In the genomic region with DNA sequence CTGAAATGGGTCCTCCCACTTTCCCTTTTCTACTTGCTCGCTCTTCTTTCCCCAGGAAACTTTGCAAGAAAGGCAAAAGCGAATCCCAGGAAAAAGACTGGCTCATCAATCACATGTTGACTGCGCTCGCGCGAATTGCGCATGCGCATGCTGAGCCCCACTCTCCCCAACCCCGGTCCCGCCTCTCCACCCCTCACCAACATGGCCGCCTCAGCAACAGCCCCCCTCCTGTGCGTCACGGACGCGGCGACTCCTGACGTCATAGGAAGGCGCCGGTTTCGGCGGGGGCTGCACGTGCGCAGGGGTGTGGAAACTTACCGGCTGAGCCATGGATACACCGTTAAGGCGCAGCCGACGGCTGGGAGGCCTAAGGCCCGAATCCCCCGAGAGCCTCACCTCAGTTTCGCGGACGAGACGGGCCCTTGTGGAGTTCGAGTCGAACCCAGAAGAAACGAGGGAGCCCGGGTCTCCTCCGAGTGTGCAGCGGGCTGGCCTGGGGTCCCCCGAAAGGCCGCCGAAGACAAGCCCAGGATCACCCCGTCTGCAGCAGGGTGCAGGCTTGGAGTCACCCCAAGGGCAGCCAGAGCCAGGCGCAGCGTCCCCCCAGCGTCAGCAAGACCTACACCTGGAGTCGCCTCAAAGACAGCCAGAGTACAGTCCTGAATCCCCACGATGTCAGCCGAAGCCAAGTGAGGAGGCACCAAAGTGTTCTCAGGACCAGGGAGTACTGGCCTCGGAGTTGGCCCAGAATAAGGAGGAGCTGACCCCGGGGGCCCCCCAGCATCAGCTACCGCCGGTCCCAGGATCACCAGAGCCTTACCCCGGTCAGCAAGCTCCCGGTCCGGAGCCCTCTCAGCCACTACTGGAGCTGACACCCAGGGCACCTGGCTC, we compare ENCODE assay signal across 8 cellular contexts. TPM values are rescaled to one million over a fixed set of nuclear protein-coding genes. Genes with fewer than 3 reads are reported as not detected.
DNase-seq lines count a peak whose midpoint lies in the region; FAIRE-seq and TF ChIP-seq lines count a peak whose summit lies in the region.

A gene with protein sequence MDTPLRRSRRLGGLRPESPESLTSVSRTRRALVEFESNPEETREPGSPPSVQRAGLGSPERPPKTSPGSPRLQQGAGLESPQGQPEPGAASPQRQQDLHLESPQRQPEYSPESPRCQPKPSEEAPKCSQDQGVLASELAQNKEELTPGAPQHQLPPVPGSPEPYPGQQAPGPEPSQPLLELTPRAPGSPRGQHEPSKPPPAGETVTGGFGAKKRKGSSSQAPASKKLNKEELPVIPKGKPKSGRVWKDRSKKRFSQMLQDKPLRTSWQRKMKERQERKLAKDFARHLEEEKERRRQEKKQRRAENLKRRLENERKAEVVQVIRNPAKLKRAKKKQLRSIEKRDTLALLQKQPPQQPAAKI (plus strand): TSS at position 317 of the 891 bp plus-strand sequence. CDS start 12 bp downstream, at position 329.

- H3K27me3 ChIP-seq in Loucy (ENCODE audit: insufficient read depth, low read length, poor library complexity, severe bottlenecking): no peaks in the 10 kb centered on the region
- H3K27me3 ChIP-seq in SJCRH30: no peaks in the 10 kb centered on the region

- H3K9me3 ChIP-seq in Loucy (ENCODE audit: insufficient read depth, low read depth, low read length): no peaks in the 10 kb centered on the region
- no peaks in the 10 kb centered on the region for H3K9me3 ChIP-seq in SJCRH30 (replicated peaks)

- H3K79me2 ChIP-seq in Loucy (ENCODE audit: insufficient read depth, low read length): peaks cover 44% of the 10 kb centered on the region

- DNase-seq in ELR (ENCODE audit: low read depth): peak; percentile 95
- peak; percentile 96 for DNase-seq in H54 (ENCODE audit: insufficient read length, low spot score)
- DNase-seq in SJCRH30: peak; percentile 95 to 96
- DNase-seq in activated gamma-delta T cell treated with Interleukin-2 at 50 U/mL for 16 hours: peak; percentile 97
- DNase-seq in fibroblast of villous mesenchyme (ENCODE audit: low read depth): peak; percentile 97
- DNase-seq in nephron progenitor cell: peak; percentile 99

- peak within 1 kb of the TSS; percentile 83 for H2AFZ ChIP-seq in Loucy (ENCODE audit: low read length)

- H3K9me2 ChIP-seq in Loucy (replicated peaks; ENCODE audit: low read depth, low read length): no peaks in the 10 kb centered on the region

- H3F3A ChIP-seq in Loucy (ENCODE audit: low read depth): no peaks in the 10 kb centered on the region

- TF ChIP-seq POLR2A in H54 (IDR thresholded peaks at IDR 0.05; ENCODE audit: low read depth, low read length): peak; percentile 79

- peak within 1 kb of the TSS; percentile 85 for H3K9ac ChIP-seq in Loucy (ENCODE audit: low read depth, low read length, poor library complexity, severe bottlenecking)

- peak within 1 kb of the TSS; percentile 91 for H3K4me3 Mint-ChIP-seq in nephron progenitor cell
- H3K4me3 Mint-ChIP-seq in stimulated activated naive CD8-positive, alpha-beta T cell treated with anti-CD3 and anti-CD28 coated beads, Interleukin-15, Interleukin-2, amounts not matched to agents 100 ng/mL and 50 ng/mL, for 24 hours: peak within 1 kb of the TSS; percentile 97

- FAIRE-seq in H54 (lab: Jason Lieb, UNC): no peak

- peaks cover 55% of the 10 kb centered on the region for H3K4me1 ChIP-seq in Loucy (ENCODE audit: insufficient read depth, low read length, poor library complexity, severe bottlenecking)
- peaks cover 22% of the 10 kb centered on the region for H3K4me1 ChIP-seq in SJCRH30

- no peaks in the 10 kb centered on the region for H4K20me1 ChIP-seq in Loucy (ENCODE audit: insufficient read depth, low read length, poor library complexity, severe bottlenecking)

- H3K9me3 Mint-ChIP-seq in nephron progenitor cell: no peaks in the 10 kb centered on the region
- H3K9me3 Mint-ChIP-seq in stimulated activated naive CD8-positive, alpha-beta T cell treated with anti-CD3 and anti-CD28 coated beads, Interleukin-15, Interleukin-2, amounts not matched to agents 100 ng/mL and 50 ng/mL, for 24 hours: peaks cover 4% of the 10 kb centered on the region

- no peak for TF ChIP-seq CTCF in Loucy (conservative IDR thresholded peaks at IDR 0.05; ENCODE audit: low read length)
- no peak for TF ChIP-seq CTCF in fibroblast of villous mesenchyme (IDR thresholded peaks at IDR 0.05; ENCODE audit: insufficient read depth, low read depth, low read length)
- no peak for TF ChIP-seq CTCF in nephron progenitor cell (IDR thresholded peaks at IDR 0.05)

- peak within 1 kb of the TSS; percentile 49 for H3K27ac ChIP-seq in SJCRH30

- peak within 1 kb of the TSS; percentile 88 for H3K4me2 ChIP-seq in Loucy (ENCODE audit: low read depth, low read length, poor library complexity, severe bottlenecking)

- peaks cover 6% of the 10 kb centered on the region for H3K27me3 Mint-ChIP-seq in nephron progenitor cell (ENCODE audit: low read depth, poor library complexity)
- no peaks in the 10 kb centered on the region for H3K27me3 Mint-ChIP-seq in stimulated activated naive CD8-positive, alpha-beta T cell treated with anti-CD3 and anti-CD28 coated beads, Interleukin-15, Interleukin-2, amounts not matched to agents 100 ng/mL and 50 ng/mL, for 24 hours

- peaks cover 4% of the 10 kb centered on the region for H3K36me3 Mint-ChIP-seq in nephron progenitor cell (ENCODE audit: low read depth)
- H3K36me3 Mint-ChIP-seq in stimulated activated naive CD8-positive, alpha-beta T cell treated with anti-CD3 and anti-CD28 coated beads, Interleukin-15, Interleukin-2, amounts not matched to agents 100 ng/mL and 50 ng/mL, for 24 hours (ENCODE audit: low read depth): peaks cover 37% of the 10 kb centered on the region

- H3K4me3 ChIP-seq in Loucy (ENCODE audit: low read length, poor library complexity, severe bottlenecking) (peak within 1 kb of the TSS; percentile 96), SJCRH30 (peak within 1 kb of the TSS; percentile 83), fibroblast of villous mesenchyme (ENCODE audit: low read depth, low read length) (peak within 1 kb of the TSS; percentile 92)

- peak within 1 kb of the TSS; percentile 68 for H3K27ac Mint-ChIP-seq in nephron progenitor cell
- peak within 1 kb of the TSS; percentile 95 for H3K27ac Mint-ChIP-seq in stimulated activated naive CD8-positive, alpha-beta T cell treated with anti-CD3 and anti-CD28 coated beads, Interleukin-15, Interleukin-2, amounts not matched to agents 100 ng/mL and 50 ng/mL, for 24 hours

- H3K4me1 Mint-ChIP-seq in nephron progenitor cell: peaks cover 74% of the 10 kb centered on the region
- H3K4me1 Mint-ChIP-seq in stimulated activated naive CD8-positive, alpha-beta T cell treated with anti-CD3 and anti-CD28 coated beads, Interleukin-15, Interleukin-2, amounts not matched to agents 100 ng/mL and 50 ng/mL, for 24 hours (ENCODE audit: low read depth): peaks cover 37% of the 10 kb centered on the region

- no peaks in the 10 kb centered on the region for H3K36me3 ChIP-seq in Loucy (ENCODE audit: insufficient read depth, low read length)
- H3K36me3 ChIP-seq in SJCRH30: no peaks in the 10 kb centered on the region; the same call in 1 of the 2 replicates

RNA-seq across cellular contexts. Expression of the gene that starts here (rescaled TPM):
- 21.9 and 24.9 TPM in 2 replicates for total RNA-seq in SJCRH30 (2014; rRNA removed; shearing (Covaris generic))
- 11.2 and 13.5 TPM in 2 replicates for total RNA-seq in fibroblast of villous mesenchyme

Comparison
In these comparisons a context has a peak if more than half of its experiments do, and no peak if none do; other contexts are left out.
1. Peak in every context shown above with its lines: DNase-seq, H3K4me3 ChIP-seq and H3K27ac ChIP-seq.